In genomic region chr2:5520352-5520996, GRCh38 we compare ENCODE assay signal across 15 cellular contexts.
DNase-seq lines count a peak whose midpoint lies in the region; ATAC-seq and TF ChIP-seq lines count a peak whose summit lies in the region.
"Had no signal": no experiment of that assay in that cellular context is flagged by ENCODE, and none has a peak within 500 bp of the region (broad histone marks: within the 10 kb centered on the region; RNA-seq: fewer than 3 reads in every experiment).

No MANE protein-coding gene starts in this region.

- H3K4me3 ChIP-seq in right atrium auricular region (no peak overlapping the region), endodermal cell (ENCODE audit: low read length) (no peak overlapping the region)
- H3K4me3 ChIP-seq: body of pancreas, tibial artery had no signal

- intact Hi-C loops in Right ventricle myocardium inferior (cut with DNase I) (no loop called here), left colon (cut with DNase I, micrococcal nuclease) (no loop called here)

- CTCF ChIA-PET in activated naive CD4-positive, alpha-beta T cell treated with anti-CD3 and anti-CD28 coated beads, Interleukin-2, amount 10 ng/mL, durations not matched to agents 7 days and 5 days (lab: Charles Lee) = no interaction called here

- H3K27me3 ChIP-seq in right atrium auricular region (no peaks in the 10 kb centered on the region), endodermal cell (ENCODE audit: control insufficient read depth, insufficient read depth, low read length, poor library complexity, severe bottlenecking) (no peaks in the 10 kb centered on the region)
- H3K27me3 ChIP-seq: body of pancreas, tibial artery had no signal

- no peaks in the 10 kb centered on the region for H3K4me1 ChIP-seq in right atrium auricular region
- no peaks in the 10 kb centered on the region for H3K4me1 ChIP-seq in endodermal cell (ENCODE audit: control insufficient read depth, insufficient read depth, low read length)
- H3K4me1 ChIP-seq: body of pancreas, tibial artery had no signal

- no peaks in the 10 kb centered on the region for H3K36me3 Mint-ChIP-seq in endodermal cell (ENCODE audit: low read depth)
- no peaks in the 10 kb centered on the region for H3K36me3 Mint-ChIP-seq in activated naive CD4-positive, alpha-beta T cell treated with anti-CD3 and anti-CD28 coated beads, Interleukin-2, amount 10 ng/mL, durations not matched to agents 7 days and 5 days

- H3K36me3 ChIP-seq in right atrium auricular region (no peaks in the 10 kb centered on the region), endodermal cell (ENCODE audit: control insufficient read depth, insufficient read depth, low read length) (no peaks in the 10 kb centered on the region)
- H3K36me3 ChIP-seq: tibial artery had no signal

- no peak overlapping the region for H3K27ac Mint-ChIP-seq in endodermal cell
- no peak overlapping the region for H3K27ac Mint-ChIP-seq in activated naive CD4-positive, alpha-beta T cell treated with anti-CD3 and anti-CD28 coated beads, Interleukin-2, amount 10 ng/mL, durations not matched to agents 7 days and 5 days

- no peaks in the 10 kb centered on the region for H3K9me3 ChIP-seq in right atrium auricular region
- no peaks in the 10 kb centered on the region for H3K9me3 ChIP-seq in endodermal cell (ENCODE audit: control insufficient read depth, low read length)
- H3K9me3 ChIP-seq: body of pancreas, tibial artery had no signal

- peak; percentile 94 for ATAC-seq in Right ventricle myocardium inferior
- no peak for ATAC-seq in left colon
- ATAC-seq: body of pancreas had no signal

- no peaks in the 10 kb centered on the region for H3K4me1 Mint-ChIP-seq in endodermal cell
- H3K4me1 Mint-ChIP-seq in activated naive CD4-positive, alpha-beta T cell treated with anti-CD3 and anti-CD28 coated beads, Interleukin-2, amount 10 ng/mL, durations not matched to agents 7 days and 5 days = no peaks in the 10 kb centered on the region

- H3K9ac ChIP-seq in endodermal cell (ENCODE audit: extremely low read depth, low read length, poor library complexity, severe bottlenecking) = no peak overlapping the region

- peak overlapping the region in 1 of 2 donors; percentile 4 for H3K27ac ChIP-seq in right atrium auricular region
- H3K27ac ChIP-seq in endodermal cell (ENCODE audit: low read depth, low read length) = peak overlapping the region; percentile 96
- H3K27ac ChIP-seq: body of pancreas, tibial artery had no signal

- DNase-seq in Right ventricle myocardium inferior (ENCODE audit: missing footprints) (no peak), right atrium auricular region (ENCODE audit: low spot score) (no peak), endodermal cell (peak; percentile 51), myocyte (ENCODE audit: low read depth) (peak; percentile 52), SKM-1 treated with dmso at 0.1 percent for 144 hours (lab: John Stamatoyannopoulos, UW; ENCODE audit: unreplicated experiment) (no peak), HuH-7.5 (ENCODE audit: low spot score) (no peak), left colon (no peak)
- DNase-seq in activated naive CD4-positive, alpha-beta T cell treated with anti-CD3 and anti-CD28 coated beads, Interleukin-2, amount 10 ng/mL, durations not matched to agents 7 days and 5 days = no peak
- DNase-seq: activated CD4-positive, alpha-beta T cell treated with anti-CD3 and anti-CD28 coated beads for 4 hours; body of pancreas; DMS153; NCI-H1048; NCI-H524; SW 1271; tibial artery had no signal

- H3K4me3 Mint-ChIP-seq in endodermal cell = no peak overlapping the region
- no peak overlapping the region for H3K4me3 Mint-ChIP-seq in activated naive CD4-positive, alpha-beta T cell treated with anti-CD3 and anti-CD28 coated beads, Interleukin-2, amount 10 ng/mL, durations not matched to agents 7 days and 5 days

- 62 to 79% methylated on average over 6 to 10 of the region's 10 CpGs for WGBS in endodermal cell (ENCODE audit: insufficient coverage in 1 of 2, insufficient read length in 1 of 2), 2 experiments

- TF ChIP-seq CTCF in right atrium auricular region (IDR thresholded peaks at IDR 0.05) = no peak
- no peak for TF ChIP-seq CTCF in endodermal cell (conservative IDR thresholded peaks at IDR 0.05)

- no peaks in the 10 kb centered on the region for H3K9me3 Mint-ChIP-seq in endodermal cell
- no peaks in the 10 kb centered on the region for H3K9me3 Mint-ChIP-seq in activated naive CD4-positive, alpha-beta T cell treated with anti-CD3 and anti-CD28 coated beads, Interleukin-2, amount 10 ng/mL, durations not matched to agents 7 days and 5 days

- H3K27me3 Mint-ChIP-seq in endodermal cell (ENCODE audit: insufficient read depth) = no peaks in the 10 kb centered on the region
- H3K27me3 Mint-ChIP-seq in activated naive CD4-positive, alpha-beta T cell treated with anti-CD3 and anti-CD28 coated beads, Interleukin-2, amount 10 ng/mL, durations not matched to agents 7 days and 5 days = no peaks in the 10 kb centered on the region

Comparison
In these comparisons a context has a peak if more than half of its experiments do, and no peak if none do; other contexts are left out.
1. DNase-seq: peak in endodermal cell (single experiment) and myocyte (single experiment); none in Right ventricle myocardium inferior (single experiment), right atrium auricular region (single experiment), activated naive CD4-positive, alpha-beta T cell treated with anti-CD3 and anti-CD28 coated beads, Interleukin-2, amount 10 ng/mL, durations not matched to agents 7 days and 5 days (single experiment), SKM-1 treated with dmso at 0.1 percent for 144 hours (single experiment), HuH-7.5 (single experiment) and left colon (0 of 2).